9 cellular contexts compared by ENCODE assay signal in genomic region chr19:13053761-13054604, GRCh38. TPM values are rescaled to one million over a fixed set of nuclear protein-coding genes. Genes with fewer than 3 reads are reported as not detected.
DNase-seq lines count a peak whose midpoint lies in the region; ATAC-seq, FAIRE-seq and TF ChIP-seq lines count a peak whose summit lies in the region.
"Had no signal": no experiment of that assay in that cellular context is flagged by ENCODE, and none has a peak within 500 bp of the region (broad histone marks: within the 10 kb centered on the region; RNA-seq: fewer than 3 reads in every experiment).

No MANE protein-coding gene starts in this region.

- H2AFZ ChIP-seq in PC-9 = no peak overlapping the region

- H3K4me1 ChIP-seq in A549 (peaks cover 36% of the 10 kb centered on the region), PC-9 (replicated peaks; ENCODE audit: insufficient read depth) (peaks cover 41% of the 10 kb centered on the region)

- BruUV-seq in PC-9 (replicated peaks; lab: Mats Ljungman, UMichigan) = TSS peak; percentile 52

- H4K20me1 ChIP-seq in PC-9 (ENCODE audit: insufficient read depth) = peaks cover 28% of the 10 kb centered on the region

- H3K4me3 ChIP-seq in A549 (no peak overlapping the region), PC-9 (no peak overlapping the region)

- peaks cover 40% of the 10 kb centered on the region for H3K27me3 ChIP-seq in PC-9 (ENCODE audit: insufficient read depth, low read depth)

- H3K4me2 ChIP-seq in A549 (peak overlapping the region; percentile 46), PC-9 (peak overlapping the region; percentile 56)

- H3K79me2 ChIP-seq in PC-9 (ENCODE audit: low read depth) = no peaks in the 10 kb centered on the region

- no peak for TF ChIP-seq CTCF in A549 (IDR thresholded peaks at IDR 0.05)
- TF ChIP-seq CTCF in PC-9 (conservative IDR thresholded peaks at IDR 0.05) = no peak

- no peak for FAIRE-seq in A549 (lab: Jason Lieb, UNC)
- FAIRE-seq: G401.6 had no signal

- intact Hi-C loops in PC-9 (cut with micrococcal nuclease; ENCODE audit: unreplicated experiment) = loop anchor here (5.0 kb wide), 1 partner anchor 103 kb away; no protein-coding TSS in a partner anchor

- H3F3A ChIP-seq in PC-9 (ENCODE audit: insufficient read depth, low read depth) = peaks cover 12% of the 10 kb centered on the region; the same call in 1 of the 2 replicates

- no peaks in the 10 kb centered on the region for H3K36me3 ChIP-seq in PC-9 (ENCODE audit: low read depth)

- H3K9me3 ChIP-seq in A549 (no peaks in the 10 kb centered on the region), PC-9 (ENCODE audit: insufficient read depth, low read depth) (no peaks in the 10 kb centered on the region)

- H3K27ac ChIP-seq in A549 = peak overlapping the region; percentile 54 to 82; a peak in 5 of 6 replicates
- H3K27ac ChIP-seq in PC-9 = no peak overlapping the region

- ATAC-seq in A549 (peak; percentile 32 to 58; a peak in 3 of 6 replicates), esophagus mucosa (peak; percentile 1), HG03571 (IDR thresholded peaks at IDR 0.05; ENCODE audit: unreplicated experiment) (no peak), HG03139 (IDR thresholded peaks at IDR 0.05; ENCODE audit: unreplicated experiment) (no peak), GM21447 (IDR thresholded peaks at IDR 0.05; ENCODE audit: unreplicated experiment) (no peak)

- H3K9me2 ChIP-seq in PC-9 (ENCODE audit: insufficient read depth) = no peaks in the 10 kb centered on the region

- CTCF ChIA-PET in A549 (lab: Yijun Ruan, JAX) = interaction anchor here (0.7 to 4.6 kb wide), 10 partner anchors 8 to 89 kb away, joined by 3 to 21 read pairs (median 8); no protein-coding TSS in a partner anchor
- CTCF ChIA-PET in PC-9 (lab: Charles Lee) = interaction anchor here (0.5 to 1.4 kb wide), 4 partner anchors 20 to 169 kb away, joined by 3 to 9 read pairs (median 5); no protein-coding TSS in a partner anchor

- TF ChIP-seq POLR2A in A549 (IDR thresholded peaks at IDR 0.05; ENCODE audit: low read length) = no peak

- no peak for TF ChIP-seq EP300 in A549 (IDR thresholded peaks at IDR 0.05)

- DNase-seq in A549 (ENCODE audit: low read depth in 1 of 2, low spot score in 1 of 2) (peak in 1 of 2 experiments; percentile 59), PC-9 (peak; percentile 85 to 93), myocyte (ENCODE audit: low read depth) (peak; percentile 97), DMS153 (lab: John Stamatoyannopoulos, UW) (no peak)

- no peak for TF ChIP-seq RAD21 in A549 (conservative IDR thresholded peaks at IDR 0.05 in 1 of 2, IDR thresholded peaks at IDR 0.05 in 1 of 2)

- 41% methylated on average over 9 of the region's 16 CpGs for WGBS in A549 (ENCODE audit: missing lambda C conversion rate)

- POLR2A ChIA-PET in A549 (lab: Yijun Ruan, JAX) = interaction anchor here (1.0 kb wide), 2 partner anchors 7 to 69 kb away, joined by 3 to 4 read pairs; no protein-coding TSS in a partner anchor
- POLR2A ChIA-PET in PC-9 (lab: Charles Lee; ENCODE audit: unreplicated experiment) = interaction anchor here (0.6 to 1.3 kb wide), 5 partner anchors 9 to 168 kb away, joined by 3 to 9 read pairs (median 4); no protein-coding TSS in a partner anchor

TF ChIP-seq in A549, 52 proteins besides CTCF, POLR2A, EP300 and RAD21 (continues in another document):
- no peak for TF ChIP-seq RNF2 (IDR thresholded peaks at IDR 0.05; ENCODE audit: borderline replicate concordance, low read depth)
- TF ChIP-seq POLR2AphosphoS2 (conservative IDR thresholded peaks at IDR 0.05; ENCODE audit: low read length) = no peak
- TF ChIP-seq FOSL2 (IDR thresholded peaks at IDR 0.05) = no peak
- TF ChIP-seq FOSL2 (CRISPR knock-in tag; IDR thresholded peaks at IDR 0.05) = no peak
- TF ChIP-seq RFX5 (IDR thresholded peaks at IDR 0.05) = no peak
- TF ChIP-seq ESRRA (IDR thresholded peaks at IDR 0.05; ENCODE audit: borderline replicate concordance, low read length) = no peak
- no peak for TF ChIP-seq MAFK (IDR thresholded peaks at IDR 0.05; ENCODE audit: partially characterized antibody)
- no peak for TF ChIP-seq CHD4 (IDR thresholded peaks at IDR 0.05; ENCODE audit: borderline replicate concordance)
- TF ChIP-seq HES2 (IDR thresholded peaks at IDR 0.05) = no peak
- TF ChIP-seq, protein P1, sequence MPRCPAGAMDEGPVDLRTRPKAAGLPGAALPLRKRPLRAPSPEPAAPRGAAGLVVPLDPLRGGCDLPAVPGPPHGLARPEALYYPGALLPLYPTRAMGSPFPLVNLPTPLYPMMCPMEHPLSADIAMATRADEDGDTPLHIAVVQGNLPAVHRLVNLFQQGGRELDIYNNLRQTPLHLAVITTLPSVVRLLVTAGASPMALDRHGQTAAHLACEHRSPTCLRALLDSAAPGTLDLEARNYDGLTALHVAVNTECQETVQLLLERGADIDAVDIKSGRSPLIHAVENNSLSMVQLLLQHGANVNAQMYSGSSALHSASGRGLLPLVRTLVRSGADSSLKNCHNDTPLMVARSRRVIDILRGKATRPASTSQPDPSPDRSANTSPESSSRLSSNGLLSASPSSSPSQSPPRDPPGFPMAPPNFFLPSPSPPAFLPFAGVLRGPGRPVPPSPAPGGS (IDR thresholded peaks at IDR 0.05) = no peak
- TF ChIP-seq REST (IDR thresholded peaks at IDR 0.05) = no peak
- no peak for TF ChIP-seq ZNF302 (CRISPR knock-in tag; IDR thresholded peaks at IDR 0.05)
- TF ChIP-seq HOXA7 (CRISPR knock-in tag; IDR thresholded peaks at IDR 0.05) = no peak
- TF ChIP-seq, protein P2, sequence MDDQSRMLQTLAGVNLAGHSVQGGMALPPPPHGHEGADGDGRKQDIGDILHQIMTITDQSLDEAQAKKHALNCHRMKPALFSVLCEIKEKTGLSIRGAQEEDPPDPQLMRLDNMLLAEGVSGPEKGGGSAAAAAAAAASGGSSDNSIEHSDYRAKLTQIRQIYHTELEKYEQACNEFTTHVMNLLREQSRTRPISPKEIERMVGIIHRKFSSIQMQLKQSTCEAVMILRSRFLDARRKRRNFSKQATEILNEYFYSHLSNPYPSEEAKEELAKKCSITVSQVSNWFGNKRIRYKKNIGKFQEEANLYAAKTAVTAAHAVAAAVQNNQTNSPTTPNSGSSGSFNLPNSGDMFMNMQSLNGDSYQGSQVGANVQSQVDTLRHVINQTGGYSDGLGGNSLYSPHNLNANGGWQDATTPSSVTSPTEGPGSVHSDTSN (IDR thresholded peaks at IDR 0.05) = no peak
- TF ChIP-seq TFCP2L1 (CRISPR knock-in tag; IDR thresholded peaks at IDR 0.05) = no peak
- no peak for TF ChIP-seq KDM5A (IDR thresholded peaks at IDR 0.05)
- TF ChIP-seq ZFP36 (IDR thresholded peaks at IDR 0.05; ENCODE audit: borderline replicate concordance, partially characterized antibody) = no peak
- no peak for TF ChIP-seq EHMT2 (IDR thresholded peaks at IDR 0.05; ENCODE audit: low read depth)
- TF ChIP-seq NFE2L2 (conservative IDR thresholded peaks at IDR 0.05; ENCODE audit: low read length) = no peak

RNA-seq across cellular contexts. Expression of gene LYL1, which starts 48.7 kb away (rescaled TPM):
- 0.08 and 0.26 TPM in 2 replicates for polyA plus RNA-seq in A549 (2011; rRNA removed)
- polyA plus RNA-seq in A549 (2012; cell fraction: cytosol; rRNA removed) = 0.50 and 0.82 TPM in 2 replicates
- polyA plus RNA-seq in A549 (2012; cell fraction: nucleus; rRNA removed) = 0.66 and 1.2 TPM in 2 replicates
- polyA plus RNA-seq in A549 (2017; fragmentation: RNase III; extraction: RNeasy Plus Mini Kit Qiagen cat#74134 plus additional on column Dnase treatment) = 0.30 to 0.82 TPM (median 0.39 TPM) in 3 replicates
- 0.15 and 0.21 TPM in 2 replicates for polyA minus RNA-seq in A549 (2011; rRNA and poly(A)+ RNA removed)
- total RNA-seq in PC-9 (2021) = 0.24 TPM in 1 of 2 replicates, not detected in the other
- total RNA-seq in esophagus mucosa = 1.4 TPM
- total RNA-seq in myocyte = not detected in 2 replicates
- polyA plus RNA-seq in myocyte (2012) = 0.06 TPM

RNA-seq across cellular contexts. Expression of gene NFIX, which starts 58.7 kb away (rescaled TPM):
- polyA plus RNA-seq in A549 (2011; rRNA removed) = 0.52 and 1.0 TPM in 2 replicates
- polyA plus RNA-seq in A549 (2012; cell fraction: cytosol; rRNA removed) = 1.1 and 1.5 TPM in 2 replicates
- 1.5 and 2.0 TPM in 2 replicates for polyA plus RNA-seq in A549 (2012; cell fraction: nucleus; rRNA removed)
- 3.0 to 4.5 TPM (median 3.0 TPM) in 3 replicates for polyA plus RNA-seq in A549 (2017; fragmentation: RNase III; extraction: RNeasy Plus Mini Kit Qiagen cat#74134 plus additional on column Dnase treatment)
- polyA minus RNA-seq in A549 (2011; rRNA and poly(A)+ RNA removed) = 1.1 and 2.5 TPM in 2 replicates
- total RNA-seq in PC-9 (2021) = 19.7 and 24.2 TPM in 2 replicates
- 101 TPM for total RNA-seq in esophagus mucosa
- 17.7 and 23.3 TPM in 2 replicates for total RNA-seq in myocyte
- polyA plus RNA-seq in myocyte (2012) = 86.6 TPM

Comparison
In these comparisons a context has a peak if more than half of its experiments do, and no peak if none do; other contexts are left out.
1. ATAC-seq: peak in A549 (2 of 2) and esophagus mucosa (single experiment); none in HG03571 (single experiment), HG03139 (single experiment) and GM21447 (single experiment).